8 cellular contexts compared by ENCODE assay signal in genomic region chr4:85725727-85726170, GRCh38.
A peak's percentile ranks its signal among the peaks of the same experiment; 100 is the strongest.
DNase-seq lines count a peak whose midpoint lies in the region; ATAC-seq and TF ChIP-seq lines count a peak whose summit lies in the region.

No MANE protein-coding gene starts in this region.

- DNase-seq in UCSD-AML1 (lab: John Stamatoyannopoulos, UW; ENCODE audit: unreplicated experiment) (peak; percentile 22), lung (ENCODE audit: low spot score) (peak; percentile 38), GM19238 (ENCODE audit: insufficient read length, low spot score) (no peak), A673 (ENCODE audit: low spot score) (no peak), ecto neural progenitor cell (ENCODE audit: low spot score) (no peak), T-cell (no peak)

- H3K27me3 Mint-ChIP-seq in T-cell: no peaks in the 10 kb centered on the region

- H3K27ac ChIP-seq in lung (ENCODE audit: low read depth in 1 of 2, low read length in 1 of 2) (peak overlapping the region; percentile 70 to 89), A673 (ENCODE audit: low read depth, low read length, poor library complexity, severe bottlenecking) (no peak overlapping the region)

- no peaks in the 10 kb centered on the region for H3K36me3 Mint-ChIP-seq in T-cell

- peaks cover 0 to 3% of the 10 kb centered on the region in 2 donors for H3K36me3 ChIP-seq in lung (ENCODE audit: control insufficient read depth in 2 of 2, insufficient read depth in 2 of 2, low read length in 2 of 2)
- no peaks in the 10 kb centered on the region for H3K36me3 ChIP-seq in A673 (ENCODE audit: insufficient read depth, low read length, poor library complexity, severe bottlenecking)

- H3K27me3 ChIP-seq in lung (ENCODE audit: control insufficient read depth, insufficient read depth) (no peaks in the 10 kb centered on the region), A673 (replicated peaks; ENCODE audit: insufficient read depth, low read depth, low read length, poor library complexity) (no peaks in the 10 kb centered on the region)

- H3K4me3 ChIP-seq in lung (no peak overlapping the region), A673 (ENCODE audit: low read depth, low read length, poor library complexity, severe bottlenecking) (no peak overlapping the region)

- CTCF ChIA-PET in A673 (lab: Charles Lee): no interaction called here
- CTCF ChIA-PET in T-cell (lab: Charles Lee): no interaction called here

- POLR2A ChIA-PET in A673 (lab: Charles Lee; ENCODE audit: low non-redundant PET): no interaction called here
- POLR2A ChIA-PET in T-cell (lab: Charles Lee): no interaction called here

- H3K4me1 ChIP-seq in lung (ENCODE audit: control insufficient read depth in 2 of 2, insufficient read depth in 2 of 2, low read length in 2 of 2) (peaks cover 5 to 20% of the 10 kb centered on the region in 2 donors), A673 (ENCODE audit: insufficient read depth, low read length, poor library complexity, severe bottlenecking) (peaks cover 4% of the 10 kb centered on the region)

- no peak for TF ChIP-seq CTCF in lung (IDR thresholded peaks at IDR 0.05; ENCODE audit: control extremely low read depth, extremely low read depth)
- TF ChIP-seq CTCF in A673 (conservative IDR thresholded peaks at IDR 0.05; ENCODE audit: low read depth, low read length): no peak

- H3K4me1 Mint-ChIP-seq in T-cell: no peaks in the 10 kb centered on the region

- 37 to 48% methylated on average over 2 of the region's 2 CpGs for WGBS in lung, 2 donors

- peaks cover 0 to 2% (median 1%) of the 10 kb centered on the region in 3 donors for H3K9me3 Mint-ChIP-seq in T-cell

- intact Hi-C loops in A673 (cut with micrococcal nuclease; ENCODE audit: unreplicated experiment): no loop called here

- no TSS peak for BruUV-seq in A673 (replicated peaks; lab: Mats Ljungman, UMichigan)

- H3K4me3 Mint-ChIP-seq in T-cell: no peak overlapping the region

- ATAC-seq in GM19328 (IDR thresholded peaks at IDR 0.05; ENCODE audit: unreplicated experiment): peak; percentile 85
- ATAC-seq in HG03108 (IDR thresholded peaks at IDR 0.05; ENCODE audit: unreplicated experiment): peak; percentile 71
- peak; percentile 87 for ATAC-seq in lung (ENCODE audit: insufficient read depth, low FRiP score)
- no peak for ATAC-seq in T-cell (replicated peaks in 1 of 4)

- H3K9me3 ChIP-seq in lung (ENCODE audit: control insufficient read depth in 2 of 2, insufficient read depth in 1 of 2, low read length in 1 of 2): no peaks in the 10 kb centered on the region
- no peaks in the 10 kb centered on the region for H3K9me3 ChIP-seq in A673 (ENCODE audit: low read depth, low read length, poor library complexity, severe bottlenecking)

- no peak overlapping the region for H3K27ac Mint-ChIP-seq in T-cell

Comparison
In these comparisons a context has a peak if more than half of its experiments do, and no peak if none do; other contexts are left out.
1. ATAC-seq: peak in GM19328 (single experiment), HG03108 (single experiment) and lung (single experiment); none in T-cell (0 of 4).
2. DNase-seq: peak in UCSD-AML1 (single experiment) and lung (single experiment); none in GM19238 (single experiment), A673 (single experiment), ecto neural progenitor cell (single experiment) and T-cell (0 of 34).